Comparison of ENCODE assay signal across 28 cellular contexts in genomic region chr2:202754936-202755335, GRCh38.
DNase-seq lines count a peak whose midpoint lies in the region; ATAC-seq, FAIRE-seq and TF ChIP-seq lines count a peak whose summit lies in the region.
"Had no signal": no experiment of that assay in that cellular context is flagged by ENCODE, and none has a peak within 500 bp of the region (broad histone marks: within the 10 kb centered on the region; RNA-seq: fewer than 3 reads in every experiment).

No MANE protein-coding gene starts in this region.

- H3K27ac Mint-ChIP-seq in stimulated activated naive CD8-positive, alpha-beta T cell treated with anti-CD3 and anti-CD28 coated beads, Interleukin-15, Interleukin-2, amounts not matched to agents 100 ng/mL and 50 ng/mL, for 24 hours: peak overlapping the region; percentile 19
- peak overlapping the region; percentile 34 for H3K27ac Mint-ChIP-seq in mesothelial cell of epicardium
- H3K27ac Mint-ChIP-seq: activated CD8-positive, alpha-beta memory T cell treated with anti-CD3 and anti-CD28 coated beads, Interleukin-2, amount 10 ng/mL, durations not matched to agents 7 days and 5 days; neural progenitor cell had no signal

- H3K4me3 ChIP-seq in PC-3 (ENCODE audit: low read length): no peak overlapping the region
- H3K4me3 ChIP-seq in small intestine (ENCODE audit: low read depth in 1 of 2, low read length in 2 of 2): no peak overlapping the region
- H3K4me3 ChIP-seq: BLaER1 treated with 17β-estradiol and CSF1 and Interleukin-3, amounts not matched to agents 10 nM and 100 nM; gastrocnemius medialis; neural progenitor cell; pancreas; right atrium auricular region; transverse colon had no signal

- no peak overlapping the region for H3K4me2 ChIP-seq in PC-3 (ENCODE audit: low read length)
- H3K4me2 ChIP-seq: BLaER1 treated with 17β-estradiol and CSF1 and Interleukin-3, amounts not matched to agents 10 nM and 100 nM; neural progenitor cell had no signal

- POLR2A ChIA-PET in PC-3 (lab: Charles Lee; ENCODE audit: unreplicated experiment): no interaction called here
- POLR2A ChIA-PET in RWPE1 (lab: Yijun Ruan, JAX; ENCODE audit: low non-redundant PET): no interaction called here

- FAIRE-seq in small intestine (lab: Jason Lieb, UNC): no peak
- FAIRE-seq: bronchial epithelial cell, GM12891, pancreas, RCC 7860 had no signal

- no peak overlapping the region for H3K9ac ChIP-seq in PC-3 (ENCODE audit: low read length)
- H3K9ac ChIP-seq: BLaER1 treated with 17β-estradiol and CSF1 and Interleukin-3, amounts not matched to agents 10 nM and 100 nM; neural progenitor cell had no signal

- H3K27ac ChIP-seq in PC-3 (ENCODE audit: low read length) (no peak overlapping the region), RWPE1 (no peak overlapping the region), small intestine (ENCODE audit: low read depth in 1 of 2, low read length in 1 of 2) (no peak overlapping the region)
- H3K27ac ChIP-seq: BLaER1 treated with 17β-estradiol and CSF1 and Interleukin-3, amounts not matched to agents 10 nM and 100 nM; gastrocnemius medialis; neural progenitor cell; pancreas; right atrium auricular region; transverse colon had no signal

- H3F3A ChIP-seq in PC-3 (ENCODE audit: low read length, unreplicated experiment): no peaks in the 10 kb centered on the region

- TF ChIP-seq CTCF in PC-3 (conservative IDR thresholded peaks at IDR 0.05; ENCODE audit: low read depth, low read length) (no peak), mesothelial cell of epicardium (IDR thresholded peaks at IDR 0.05; ENCODE audit: unreplicated experiment) (no peak), RWPE1 (conservative IDR thresholded peaks at IDR 0.05; ENCODE audit: low read depth) (no peak)

- intact Hi-C loops in PC-3 (cut with micrococcal nuclease): loop anchor here (2.0 kb wide), 1 partner anchor 26 kb away; no protein-coding TSS in a partner anchor

- no peaks in the 10 kb centered on the region for H3K36me3 ChIP-seq in PC-3 (ENCODE audit: low read depth, low read length)
- peaks cover 0 to 9% of the 10 kb centered on the region in 2 donors for H3K36me3 ChIP-seq in small intestine (ENCODE audit: control insufficient read depth in 2 of 2, insufficient read depth in 2 of 2, low read length in 2 of 2)
- H3K36me3 ChIP-seq: pancreas had no signal

- no TSS peak for BruUV-seq in PC-3 (replicated peaks; lab: Mats Ljungman, UMichigan)

- no peak for DNase-seq in stimulated activated naive CD8-positive, alpha-beta T cell treated with anti-CD3 and anti-CD28 coated beads, Interleukin-15, Interleukin-2, amounts not matched to agents 100 U/mL and 50 U/mL, for 24 hours
- peak; percentile 7 for DNase-seq in PC-3
- no peak for DNase-seq in mesothelial cell of epicardium (ENCODE audit: low spot score in 2 of 2, unreplicated experiment in 2 of 2)
- no peak for DNase-seq in hepatic stellate cell (ENCODE audit: low spot score)
- no peak for DNase-seq in RWPE1 (ENCODE audit: low spot score)
- DNase-seq in small intestine: no peak
- DNase-seq in NK-92 (lab: John Stamatoyannopoulos, UW; ENCODE audit: unreplicated experiment): no peak
- DNase-seq: activated CD4-positive, alpha-beta T cell treated with anti-CD3 and anti-CD28 coated beads for 48 hours; activated CD8-positive, alpha-beta memory T cell treated with anti-CD3 and anti-CD28 coated beads, Interleukin-2, amount 10 ng/mL, durations not matched to agents 7 days and 5 days; activated naive CD4-positive, alpha-beta T cell; activated T-cell treated with anti-CD3 and anti-CD28 coated beads, Interleukin-2, amount 50 U/mL, for 72 hours; anterior cingulate cortex; DMS153; gastrocnemius medialis; H7; NCI-H1048; NCI-H1694; NCI-H446; NCI-H748 treated with DMSO at 0.1 percent for 48 hours; pancreas; transverse colon had no signal

- H3K9me2 ChIP-seq in PC-3 (replicated peaks; ENCODE audit: low read length): no peaks in the 10 kb centered on the region

- no peaks in the 10 kb centered on the region for H3K9me3 ChIP-seq in PC-3 (ENCODE audit: low read length)
- no peaks in the 10 kb centered on the region for H3K9me3 ChIP-seq in small intestine (ENCODE audit: control insufficient read depth, low read depth)
- H3K9me3 ChIP-seq: gastrocnemius medialis, pancreas, right atrium auricular region, transverse colon had no signal

- 88 to 95% (median 91%) methylated on average over 6 of the region's 6 CpGs for WGBS in small intestine, 3 donors

- no peak overlapping the region for H2AFZ ChIP-seq in PC-3 (ENCODE audit: low read length)
- H2AFZ ChIP-seq: neural progenitor cell had no signal

- H3K27me3 ChIP-seq in PC-3 (ENCODE audit: low read length): no peaks in the 10 kb centered on the region
- H3K27me3 ChIP-seq in small intestine (ENCODE audit: control insufficient read depth in 2 of 2, insufficient read depth in 2 of 2, low read length in 2 of 2): no peaks in the 10 kb centered on the region
- H3K27me3 ChIP-seq: BLaER1 treated with 17β-estradiol and CSF1 and Interleukin-3, amounts not matched to agents 10 nM and 100 nM; gastrocnemius medialis; neural progenitor cell; pancreas; right atrium auricular region; transverse colon had no signal

- no peaks in the 10 kb centered on the region for H3K9me3 Mint-ChIP-seq in stimulated activated naive CD8-positive, alpha-beta T cell treated with anti-CD3 and anti-CD28 coated beads, Interleukin-15, Interleukin-2, amounts not matched to agents 100 ng/mL and 50 ng/mL, for 24 hours
- peaks cover 14% of the 10 kb centered on the region for H3K9me3 Mint-ChIP-seq in mesothelial cell of epicardium

- no peaks in the 10 kb centered on the region for H4K20me1 ChIP-seq in PC-3 (ENCODE audit: low read length)
- H4K20me1 ChIP-seq: BLaER1 treated with 17β-estradiol and CSF1 and Interleukin-3, amounts not matched to agents 10 nM and 100 nM had no signal

- H3K27me3 Mint-ChIP-seq in stimulated activated naive CD8-positive, alpha-beta T cell treated with anti-CD3 and anti-CD28 coated beads, Interleukin-15, Interleukin-2, amounts not matched to agents 100 ng/mL and 50 ng/mL, for 24 hours: no peaks in the 10 kb centered on the region
- H3K27me3 Mint-ChIP-seq in mesothelial cell of epicardium (ENCODE audit: low read depth): no peaks in the 10 kb centered on the region
- H3K27me3 Mint-ChIP-seq: activated CD8-positive, alpha-beta memory T cell treated with anti-CD3 and anti-CD28 coated beads, Interleukin-2, amount 10 ng/mL, durations not matched to agents 7 days and 5 days had no signal

- no peak overlapping the region for H3K4me3 Mint-ChIP-seq in stimulated activated naive CD8-positive, alpha-beta T cell treated with anti-CD3 and anti-CD28 coated beads, Interleukin-15, Interleukin-2, amounts not matched to agents 100 ng/mL and 50 ng/mL, for 24 hours
- H3K4me3 Mint-ChIP-seq in mesothelial cell of epicardium: no peak overlapping the region
- H3K4me3 Mint-ChIP-seq: activated CD8-positive, alpha-beta memory T cell treated with anti-CD3 and anti-CD28 coated beads, Interleukin-2, amount 10 ng/mL, durations not matched to agents 7 days and 5 days; activated T-cell treated with anti-CD3 and anti-CD28 coated beads, Interleukin-2, amount 50 U/mL, for 72 hours; neural progenitor cell had no signal

- peaks cover 37% of the 10 kb centered on the region for H3K4me1 Mint-ChIP-seq in stimulated activated naive CD8-positive, alpha-beta T cell treated with anti-CD3 and anti-CD28 coated beads, Interleukin-15, Interleukin-2, amounts not matched to agents 100 ng/mL and 50 ng/mL, for 24 hours (ENCODE audit: low read depth)
- H3K4me1 Mint-ChIP-seq in mesothelial cell of epicardium: peaks cover 7% of the 10 kb centered on the region
- H3K4me1 Mint-ChIP-seq: activated CD8-positive, alpha-beta memory T cell treated with anti-CD3 and anti-CD28 coated beads, Interleukin-2, amount 10 ng/mL, durations not matched to agents 7 days and 5 days; neural progenitor cell had no signal

- H3K4me1 ChIP-seq in PC-3 (ENCODE audit: insufficient read depth, low read length) (peaks cover 12% of the 10 kb centered on the region; the same call in 1 of the 2 replicates), small intestine (ENCODE audit: control insufficient read depth in 2 of 2, insufficient read depth in 1 of 2, low read depth in 1 of 2, low read length in 1 of 2) (peaks cover 2% of the 10 kb centered on the region in 2 donors)
- H3K4me1 ChIP-seq: gastrocnemius medialis, neural progenitor cell, right atrium auricular region had no signal

- no peak for ATAC-seq in stimulated activated naive CD8-positive, alpha-beta T cell treated with anti-CD3 and anti-CD28 coated beads, Interleukin-15, Interleukin-2, amounts not matched to agents 100 U/mL and 50 U/mL, for 24 hours
- peak; percentile 92 for ATAC-seq in PC-3
- ATAC-seq: activated CD8-positive, alpha-beta memory T cell treated with anti-CD3 and anti-CD28 coated beads, Interleukin-2, amount 10 ng/mL, durations not matched to agents 7 days and 5 days; activated T-cell treated with anti-CD3 and anti-CD28 coated beads, Interleukin-2, amount 50 U/mL, for 72 hours; gastrocnemius medialis; pancreas had no signal

- peaks cover 35% of the 10 kb centered on the region for H3K36me3 Mint-ChIP-seq in stimulated activated naive CD8-positive, alpha-beta T cell treated with anti-CD3 and anti-CD28 coated beads, Interleukin-15, Interleukin-2, amounts not matched to agents 100 ng/mL and 50 ng/mL, for 24 hours (ENCODE audit: low read depth)
- peaks cover 47% of the 10 kb centered on the region for H3K36me3 Mint-ChIP-seq in mesothelial cell of epicardium

- H3K79me2 ChIP-seq in PC-3 (ENCODE audit: low read length): no peaks in the 10 kb centered on the region

- CTCF ChIA-PET in PC-3 (lab: Charles Lee) (no interaction called here), RWPE1 (lab: Yijun Ruan, JAX) (no interaction called here)
